Comparison of ENCODE assay signal across 1 cellular context in the genomic region with DNA sequence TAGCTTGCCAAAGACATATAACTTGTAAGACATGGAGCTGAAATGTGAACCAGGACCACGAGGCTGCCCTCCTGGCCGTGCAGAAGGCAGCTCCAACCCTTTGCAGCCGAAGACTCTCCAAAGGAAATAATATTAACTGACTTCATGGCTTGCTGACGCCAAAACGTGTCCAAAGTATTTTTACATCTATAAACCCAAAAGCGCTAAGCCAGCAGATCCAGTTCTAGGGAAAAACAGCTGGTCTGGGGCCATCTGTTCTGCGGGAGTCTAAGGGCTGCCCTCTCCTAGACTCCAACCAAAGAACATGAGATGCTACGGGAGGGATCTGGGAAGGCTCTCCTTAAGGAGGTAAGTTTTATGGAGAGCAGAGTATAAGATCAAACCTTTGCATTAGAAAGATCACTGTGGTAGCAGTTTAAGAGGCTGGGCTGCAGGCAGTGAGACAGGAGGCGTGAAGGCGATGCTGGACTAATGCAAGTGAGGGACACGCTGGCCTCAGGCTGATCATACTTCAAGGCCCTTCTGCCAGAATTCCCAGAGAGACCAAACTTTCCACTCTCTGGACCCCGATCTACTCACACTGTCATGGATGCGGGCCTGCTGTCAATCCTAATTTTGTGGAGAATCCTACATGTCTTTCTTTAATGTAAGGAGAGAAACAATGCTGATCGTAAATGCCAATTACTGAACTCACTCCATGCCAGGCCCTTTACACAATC.
TF ChIP-seq lines count a peak whose summit lies in the region.

No MANE protein-coding gene starts in this region.

TF ChIP-seq in HepG2, 621 proteins besides CTCF, POLR2A, EP300 and RAD21:
- no peak for TF ChIP-seq NCOA5 (CRISPR knock-in tag; IDR thresholded peaks at IDR 0.05)
- no peak for TF ChIP-seq POGZ (CRISPR knock-in tag; IDR thresholded peaks at IDR 0.05)
- TF ChIP-seq, protein P1, sequence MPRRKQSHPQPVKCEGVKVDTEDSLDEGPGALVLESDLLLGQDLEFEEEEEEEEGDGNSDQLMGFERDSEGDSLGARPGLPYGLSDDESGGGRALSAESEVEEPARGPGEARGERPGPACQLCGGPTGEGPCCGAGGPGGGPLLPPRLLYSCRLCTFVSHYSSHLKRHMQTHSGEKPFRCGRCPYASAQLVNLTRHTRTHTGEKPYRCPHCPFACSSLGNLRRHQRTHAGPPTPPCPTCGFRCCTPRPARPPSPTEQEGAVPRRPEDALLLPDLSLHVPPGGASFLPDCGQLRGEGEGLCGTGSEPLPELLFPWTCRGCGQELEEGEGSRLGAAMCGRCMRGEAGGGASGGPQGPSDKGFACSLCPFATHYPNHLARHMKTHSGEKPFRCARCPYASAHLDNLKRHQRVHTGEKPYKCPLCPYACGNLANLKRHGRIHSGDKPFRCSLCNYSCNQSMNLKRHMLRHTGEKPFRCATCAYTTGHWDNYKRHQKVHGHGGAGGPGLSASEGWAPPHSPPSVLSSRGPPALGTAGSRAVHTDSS (CRISPR knock-in tag; conservative IDR thresholded peaks at IDR 0.05), result no peak
- TF ChIP-seq MAFF (IDR thresholded peaks at IDR 0.05; ENCODE audit: low read depth, low read length), result 0 out of 2 replicates have a peak, but pooled peaks have one; percentile 4
- TF ChIP-seq, protein P2, sequence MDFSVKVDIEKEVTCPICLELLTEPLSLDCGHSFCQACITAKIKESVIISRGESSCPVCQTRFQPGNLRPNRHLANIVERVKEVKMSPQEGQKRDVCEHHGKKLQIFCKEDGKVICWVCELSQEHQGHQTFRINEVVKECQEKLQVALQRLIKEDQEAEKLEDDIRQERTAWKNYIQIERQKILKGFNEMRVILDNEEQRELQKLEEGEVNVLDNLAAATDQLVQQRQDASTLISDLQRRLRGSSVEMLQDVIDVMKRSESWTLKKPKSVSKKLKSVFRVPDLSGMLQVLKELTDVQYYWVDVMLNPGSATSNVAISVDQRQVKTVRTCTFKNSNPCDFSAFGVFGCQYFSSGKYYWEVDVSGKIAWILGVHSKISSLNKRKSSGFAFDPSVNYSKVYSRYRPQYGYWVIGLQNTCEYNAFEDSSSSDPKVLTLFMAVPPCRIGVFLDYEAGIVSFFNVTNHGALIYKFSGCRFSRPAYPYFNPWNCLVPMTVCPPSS (IDR thresholded peaks at IDR 0.05), result no peak
- no peak for TF ChIP-seq ISL2 (CRISPR knock-in tag; IDR thresholded peaks at IDR 0.05)
- no peak for TF ChIP-seq ZNF430 (CRISPR knock-in tag; IDR thresholded peaks at IDR 0.05)
- TF ChIP-seq, protein P3, sequence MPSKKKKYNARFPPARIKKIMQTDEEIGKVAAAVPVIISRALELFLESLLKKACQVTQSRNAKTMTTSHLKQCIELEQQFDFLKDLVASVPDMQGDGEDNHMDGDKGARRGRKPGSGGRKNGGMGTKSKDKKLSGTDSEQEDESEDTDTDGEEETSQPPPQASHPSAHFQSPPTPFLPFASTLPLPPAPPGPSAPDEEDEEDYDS (CRISPR knock-in tag; IDR thresholded peaks at IDR 0.05), result no peak
- TF ChIP-seq GATA4 (IDR thresholded peaks at IDR 0.05; ENCODE audit: borderline replicate concordance, low read depth), result 0 out of 2 replicates have a peak, but pooled peaks have one; percentile 2
- 0 out of 4 replicates have a peak, but pooled peaks of 1 of the 2 experiments have one; percentile 9 for TF ChIP-seq MAFK (conservative IDR thresholded peaks at IDR 0.05 in 1 of 2, IDR thresholded peaks at IDR 0.05 in 1 of 2; ENCODE audit: low read length in 2 of 2)
- TF ChIP-seq KMT2A (CRISPR knock-in tag; IDR thresholded peaks at IDR 0.05), result 0 out of 2 replicates have a peak, but pooled peaks have one; percentile 9
- TF ChIP-seq ZNF7 (CRISPR knock-in tag; IDR thresholded peaks at IDR 0.05), result peak; percentile 98
